ENCODE assay signal across 1 cellular context in the genomic region with DNA sequence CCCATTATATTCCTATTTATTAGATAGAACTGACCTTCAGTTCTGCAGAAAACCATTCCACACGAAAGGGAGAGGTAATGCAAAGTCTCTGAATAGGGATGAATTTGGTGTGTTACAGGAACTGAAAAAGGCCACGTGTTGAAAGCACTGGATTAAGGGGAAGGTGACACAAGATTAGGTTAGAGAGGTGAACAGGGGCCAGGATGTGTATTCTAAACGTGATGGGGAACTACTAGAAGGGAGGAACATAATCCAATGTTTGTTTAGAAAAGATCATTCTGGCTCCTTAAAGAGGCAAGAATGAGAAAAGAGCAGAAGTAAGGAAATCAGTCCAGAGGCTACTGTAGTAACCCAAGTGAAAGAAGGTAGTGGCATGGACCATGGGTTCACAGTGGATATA.
TF ChIP-seq lines count a peak whose summit lies in the region.

No MANE protein-coding gene starts in this region.

TF ChIP-seq in SK-N-SH treated with all-trans-retinoic acid at 6 μM for 48 hours, 23 proteins besides CTCF, POLR2A, EP300 and RAD21 (continued from another document):
- no peak for TF ChIP-seq TSHZ2 (CRISPR knock-in tag; IDR thresholded peaks at IDR 0.05)
- TF ChIP-seq ZNF565 (CRISPR knock-in tag; conservative IDR thresholded peaks at IDR 0.05; ENCODE audit: low read depth) = no peak
- no peak for TF ChIP-seq ZC3H10 (CRISPR knock-in tag; IDR thresholded peaks at IDR 0.05)
- no peak for TF ChIP-seq PPARA (CRISPR knock-in tag; IDR thresholded peaks at IDR 0.05; ENCODE audit: borderline replicate concordance)
- no peak for TF ChIP-seq ISL1 (CRISPR knock-in tag; IDR thresholded peaks at IDR 0.05)
- no peak for TF ChIP-seq ZNF8 (CRISPR knock-in tag; IDR thresholded peaks at IDR 0.05)
- TF ChIP-seq OSR1 (CRISPR knock-in tag; IDR thresholded peaks at IDR 0.05) = no peak
- TF ChIP-seq, protein P1, sequence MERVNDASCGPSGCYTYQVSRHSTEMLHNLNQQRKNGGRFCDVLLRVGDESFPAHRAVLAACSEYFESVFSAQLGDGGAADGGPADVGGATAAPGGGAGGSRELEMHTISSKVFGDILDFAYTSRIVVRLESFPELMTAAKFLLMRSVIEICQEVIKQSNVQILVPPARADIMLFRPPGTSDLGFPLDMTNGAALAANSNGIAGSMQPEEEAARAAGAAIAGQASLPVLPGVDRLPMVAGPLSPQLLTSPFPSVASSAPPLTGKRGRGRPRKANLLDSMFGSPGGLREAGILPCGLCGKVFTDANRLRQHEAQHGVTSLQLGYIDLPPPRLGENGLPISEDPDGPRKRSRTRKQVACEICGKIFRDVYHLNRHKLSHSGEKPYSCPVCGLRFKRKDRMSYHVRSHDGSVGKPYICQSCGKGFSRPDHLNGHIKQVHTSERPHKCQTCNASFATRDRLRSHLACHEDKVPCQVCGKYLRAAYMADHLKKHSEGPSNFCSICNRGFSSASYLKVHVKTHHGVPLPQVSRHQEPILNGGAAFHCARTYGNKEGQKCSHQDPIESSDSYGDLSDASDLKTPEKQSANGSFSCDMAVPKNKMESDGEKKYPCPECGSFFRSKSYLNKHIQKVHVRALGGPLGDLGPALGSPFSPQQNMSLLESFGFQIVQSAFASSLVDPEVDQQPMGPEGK (CRISPR knock-in tag; IDR thresholded peaks at IDR 0.05; ENCODE audit: borderline replicate concordance) = no peak
- TF ChIP-seq ARNTL (CRISPR knock-in tag; IDR thresholded peaks at IDR 0.05; ENCODE audit: borderline replicate concordance, low read depth) = no peak
- no peak for TF ChIP-seq ZFP30 (CRISPR knock-in tag; IDR thresholded peaks at IDR 0.05)
